ENCODE assay signal across 18 cellular contexts in genomic region chr4:74583066-74583700, GRCh38.
A peak's percentile ranks its signal among the peaks of the same experiment; 100 is the strongest.
DNase-seq lines count a peak whose midpoint lies in the region; ATAC-seq and TF ChIP-seq lines count a peak whose summit lies in the region.
"Had no signal": no experiment of that assay in that cellular context is flagged by ENCODE, and none has a peak within 500 bp of the region (broad histone marks: within the 10 kb centered on the region; RNA-seq: fewer than 3 reads in every experiment).

No MANE protein-coding gene starts in this region.

- H3K4ac ChIP-seq in IMR-90 (ENCODE audit: low read depth, low read length) = no peak overlapping the region

- H3K14ac ChIP-seq in IMR-90 (replicated peaks; ENCODE audit: low read depth, low read length) = no peak overlapping the region

- H2BK5ac ChIP-seq in IMR-90 (ENCODE audit: low read depth, low read length, poor library complexity, severe bottlenecking) = no peak overlapping the region

- dilution Hi-C loops in IMR-90 (cut with HindIII; ENCODE audit: low sequenced_read_pairs, unreplicated experiment) = no loop called here

- in situ Hi-C loops in ACHN (cut with HindIII; ENCODE audit: low pct_ligation_motif_present, low pct_unique_long_range_greater_than_20kb, low sequenced_read_pairs) = no loop called here
- in situ Hi-C loops in IMR-90 (cut with MboI; ENCODE audit: low sequenced_read_pairs) = no loop called here

- DNase-seq in ACHN (peak; percentile 2), IMR-90 (peak; percentile 46), choroid plexus epithelial cell (ENCODE audit: low read depth) (peak; percentile 49), foreskin keratinocyte (peak; percentile 14 to 55), DMS 273 (lab: John Stamatoyannopoulos, UW; ENCODE audit: unreplicated experiment) (no peak), ureter (ENCODE audit: low spot score) (no peak)
- no peak for DNase-seq in activated CD8-positive, alpha-beta memory T cell treated with anti-CD3 and anti-CD28 coated beads, Interleukin-2, amount 50 U/mL, for 48 hours
- DNase-seq in stimulated activated CD8-positive, alpha-beta memory T cell treated with anti-CD3 and anti-CD28 coated beads, Interleukin-4, amount 100 ng/mL, for 48 hours = no peak
- DNase-seq: activated CD4-positive, alpha-beta T cell treated with anti-CD3 and anti-CD28 coated beads, Interleukin-2, amount 10 ng/mL, durations not matched to agents 7 days and 5 days; activated gamma-delta T cell; amygdala; DMS79; Kasumi-1; NCI-H1092 treated with DMSO at 0.1 percent for 48 hours; NCI-H2081; NCI-H524; Right ventricle myocardium superior; stimulated activated CD4-positive, alpha-beta T cell treated with anti-CD3 and anti-CD28 coated beads, Interleukin-12 subunit alpha, Interleukin-12 subunit beta, amount 100 ng/mL, for 4 hours had no signal

- H4K91ac ChIP-seq in IMR-90 (ENCODE audit: insufficient read depth, low read depth, low read length) = no peak overlapping the region

- H4K20me1 ChIP-seq in IMR-90 (ENCODE audit: insufficient read depth, low read length) = no peaks in the 10 kb centered on the region

- H3K18ac ChIP-seq in IMR-90 (ENCODE audit: low read depth, low read length) = no peak overlapping the region

- no peaks in the 10 kb centered on the region for H3K9me3 ChIP-seq in IMR-90 (ENCODE audit: control insufficient read depth, insufficient read depth, low read length)

- TF ChIP-seq CTCF in IMR-90 (conservative IDR thresholded peaks at IDR 0.05; ENCODE audit: low read depth, low read length) (no peak), choroid plexus epithelial cell (conservative IDR thresholded peaks at IDR 0.05; ENCODE audit: low read depth, low read length) (no peak), foreskin keratinocyte (conservative IDR thresholded peaks at IDR 0.05) (no peak)

- BruUV-seq in IMR-90 (replicated peaks; lab: Mats Ljungman, UMichigan) = no TSS peak

- H3K23ac ChIP-seq in IMR-90 (ENCODE audit: low read depth, low read length) = no peak overlapping the region

- H3K27me3 ChIP-seq in IMR-90 (ENCODE audit: control insufficient read depth, insufficient read depth, low read length) (no peaks in the 10 kb centered on the region), foreskin keratinocyte (no peaks in the 10 kb centered on the region)

- POLR2A ChIA-PET in IMR-90 (lab: Charles Lee; ENCODE audit: unreplicated experiment) = no interaction called here

- peak; percentile 85 for ATAC-seq in IMR-90 (ENCODE audit: low read depth)
- ATAC-seq in foreskin keratinocyte = no peak

- H2BK15ac ChIP-seq in IMR-90 (ENCODE audit: low read depth, low read length) = no peak overlapping the region

- no CpG with 5 or more reads among the region's 1 CpG for WGBS in IMR-90 (ENCODE audit: extremely low coverage in 2 of 2, insufficient read length in 1 of 2), 2 experiments

- H4K5ac ChIP-seq in IMR-90 (ENCODE audit: low read depth, low read length) = no peak overlapping the region

- H3K36me3 ChIP-seq in IMR-90 (ENCODE audit: control insufficient read depth, insufficient read depth, low read length) = no peaks in the 10 kb centered on the region

- H3K9ac ChIP-seq in IMR-90 (ENCODE audit: low read depth, low read length) = no peak overlapping the region

- CTCF ChIA-PET in IMR-90 (lab: Yijun Ruan, JAX) = interaction anchor here (0.7 to 1.0 kb wide), 3 partner anchors 52 to 129 kb away, joined by 3 read pairs; no protein-coding TSS in a partner anchor

- no peak overlapping the region for H2BK120ac ChIP-seq in IMR-90 (ENCODE audit: low read depth, low read length)

- intact Hi-C loops in IMR-90 (cut with micrococcal nuclease) = no loop called here

- TF ChIP-seq POLR2A in IMR-90 (IDR thresholded peaks at IDR 0.05; ENCODE audit: low read depth, low read length) = no peak

- no peak overlapping the region for H3K27ac ChIP-seq in IMR-90 (ENCODE audit: insufficient read depth, low read length)
- no peak overlapping the region for H3K27ac ChIP-seq in foreskin keratinocyte

- TF ChIP-seq RAD21 in IMR-90 (IDR thresholded peaks at IDR 0.05; ENCODE audit: low read length) = no peak

- no peak overlapping the region for H2BK20ac ChIP-seq in IMR-90 (ENCODE audit: low read depth, low read length)

- H4K8ac ChIP-seq in IMR-90 (ENCODE audit: low read depth in 2 of 2, low read length in 2 of 2) = no peak overlapping the region

- no peak overlapping the region for H3K4me2 ChIP-seq in IMR-90 (ENCODE audit: low read depth, low read length)

- no peak overlapping the region for H2AK9ac ChIP-seq in IMR-90 (replicated peaks; ENCODE audit: low read depth, low read length, poor library complexity)

- H2AK5ac ChIP-seq in IMR-90 (ENCODE audit: low read depth, low read length) = no peak overlapping the region

- H3K4me3 ChIP-seq in IMR-90 (ENCODE audit: insufficient read depth, low read depth, low read length) (no peak overlapping the region), choroid plexus epithelial cell (ENCODE audit: low read depth, low read length) (no peak overlapping the region)

- H3K4me1 ChIP-seq in IMR-90 (ENCODE audit: control insufficient read depth, insufficient read depth, low read length) = no peaks in the 10 kb centered on the region
- H3K4me1 ChIP-seq in foreskin keratinocyte = peaks cover 13% of the 10 kb centered on the region

- no peak overlapping the region for H3K56ac ChIP-seq in IMR-90 (ENCODE audit: extremely low read depth, insufficient read depth, low read length)

- H3K79me1 ChIP-seq in IMR-90 (ENCODE audit: low read depth in 1 of 2, low read length in 2 of 2) = no peaks in the 10 kb centered on the region

- no peaks in the 10 kb centered on the region for H3K9me1 ChIP-seq in IMR-90 (ENCODE audit: insufficient read depth, low read length)

- H2AFZ ChIP-seq in IMR-90 (replicated peaks; ENCODE audit: low read length, poor library complexity) = no peak overlapping the region

TF ChIP-seq in IMR-90, 13 proteins besides CTCF, POLR2A, EP300 and RAD21:
- no peak for TF ChIP-seq BHLHE40 (IDR thresholded peaks at IDR 0.05; ENCODE audit: low read depth, low read length)
- TF ChIP-seq RFX5 (IDR thresholded peaks at IDR 0.05; ENCODE audit: low read depth, low read length) = no peak
- no peak for TF ChIP-seq FOS (IDR thresholded peaks at IDR 0.05; ENCODE audit: low read depth, low read length)
- no peak for TF ChIP-seq CEBPB (IDR thresholded peaks at IDR 0.05; ENCODE audit: low read depth, low read length)
- TF ChIP-seq CHD1 (IDR thresholded peaks at IDR 0.05; ENCODE audit: low read depth, low read length) = no peak
- TF ChIP-seq MAFK (IDR thresholded peaks at IDR 0.05; ENCODE audit: low read depth, low read length) = no peak
- TF ChIP-seq NFE2L2 (IDR thresholded peaks at IDR 0.05; ENCODE audit: low read depth, low read length) = no peak
- TF ChIP-seq ELK1 (IDR thresholded peaks at IDR 0.05; ENCODE audit: borderline replicate concordance, low read depth, low read length) = no peak
- no peak for TF ChIP-seq MAZ (IDR thresholded peaks at IDR 0.05; ENCODE audit: borderline replicate concordance, low read depth, low read length)
- TF ChIP-seq USF2 (IDR thresholded peaks at IDR 0.05; ENCODE audit: low read depth, low read length) = no peak
- no peak for TF ChIP-seq SMC3 (IDR thresholded peaks at IDR 0.05; ENCODE audit: low read depth, low read length)
- TF ChIP-seq MXI1 (IDR thresholded peaks at IDR 0.05; ENCODE audit: borderline replicate concordance, low read depth, low read length) = no peak
- no peak for TF ChIP-seq RCOR1 (IDR thresholded peaks at IDR 0.05; ENCODE audit: insufficient replicate concordance, low read length)

Comparison
In these comparisons a context has a peak if more than half of its experiments do, and no peak if none do; other contexts are left out.
1. DNase-seq: peak in ACHN (single experiment), IMR-90 (single experiment), choroid plexus epithelial cell (single experiment) and foreskin keratinocyte (2 of 2); none in activated CD8-positive, alpha-beta memory T cell treated with anti-CD3 and anti-CD28 coated beads, Interleukin-2, amount 50 U/mL, for 48 hours (single experiment), stimulated activated CD8-positive, alpha-beta memory T cell treated with anti-CD3 and anti-CD28 coated beads, Interleukin-4, amount 100 ng/mL, for 48 hours (single experiment), DMS 273 (single experiment) and ureter (single experiment).